In the genomic region with DNA sequence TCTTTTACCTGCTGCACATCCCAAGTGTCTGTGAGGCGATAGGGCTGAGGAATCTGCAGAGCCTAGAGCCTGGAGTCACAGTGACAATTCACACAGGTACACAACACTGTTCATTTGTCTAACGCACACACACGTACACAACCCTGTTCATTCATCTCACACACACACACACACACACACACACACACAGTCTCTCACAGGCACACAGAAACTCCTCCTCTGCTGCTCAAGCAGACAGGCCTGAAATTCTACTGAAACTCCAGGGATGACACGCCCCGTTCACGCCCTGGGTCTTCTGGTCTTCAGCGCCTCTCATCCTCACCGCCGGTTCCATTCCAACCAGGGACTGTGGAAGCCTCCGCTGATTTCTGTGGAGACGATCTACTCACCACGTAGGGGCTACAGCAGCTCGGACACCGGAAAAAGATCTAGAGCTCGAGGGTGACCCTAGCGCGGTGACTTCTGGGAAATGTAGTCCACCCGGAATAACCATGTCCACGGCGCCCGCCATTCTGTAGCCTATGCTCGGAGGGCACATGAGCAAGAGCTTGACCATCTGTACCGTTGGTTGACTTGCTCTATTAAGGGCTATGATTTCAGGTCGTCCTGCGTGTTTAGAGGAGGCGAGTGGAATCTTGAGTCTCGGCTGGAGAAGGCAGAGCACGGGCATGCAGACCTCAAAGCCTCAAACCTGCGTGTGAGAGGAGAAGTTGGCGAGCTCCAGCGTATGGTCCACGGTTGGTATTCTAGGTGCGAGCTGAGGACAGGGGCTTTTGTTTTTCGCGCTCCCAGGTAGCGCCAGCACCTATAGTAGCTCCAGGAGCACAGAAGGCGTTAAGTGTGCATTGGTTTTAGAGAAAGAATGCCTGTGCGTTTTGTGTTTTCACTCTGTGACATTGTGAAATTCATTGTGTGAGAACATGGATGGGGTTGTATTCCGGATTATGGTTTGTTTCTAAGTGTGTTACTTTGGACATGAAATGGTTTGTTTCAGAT, we compare ENCODE assay signal across 8 cellular contexts. TPM values are rescaled to one million over a fixed set of nuclear protein-coding genes. Genes with fewer than 3 reads are reported as not detected.
DNase-seq lines count a peak whose midpoint lies in the region; ATAC-seq, FAIRE-seq and TF ChIP-seq lines count a peak whose summit lies in the region.

No MANE protein-coding gene starts in this region.

- peak; percentile 93 to 95 for ATAC-seq in activated CD4-positive, CD25-positive, alpha-beta regulatory T cell treated with anti-CD3 and anti-CD28 coated beads, Interleukin-2, amount 50 U/mL, for 24 hours
- ATAC-seq in GM18519 (IDR thresholded peaks at IDR 0.05; ENCODE audit: low FRiP score, unreplicated experiment): no peak

- no peaks in the 10 kb centered on the region; the same call in 1 of the 2 replicates for H3K9me2 ChIP-seq in MM.1S (replicated peaks; ENCODE audit: insufficient read depth, low read length)

- H3K4me3 ChIP-seq in AG04450 (ENCODE audit: low read depth, low read length) (peak overlapping the region; percentile 77), MM.1S (ENCODE audit: low read length) (peak overlapping the region; percentile 57), skin epidermis (peak overlapping the region; percentile 37 to 58 (median 43))

- no peaks in the 10 kb centered on the region for H3F3A ChIP-seq in MM.1S (ENCODE audit: insufficient read depth, low read length)

- no peaks in the 10 kb centered on the region for H4K20me1 ChIP-seq in MM.1S (ENCODE audit: insufficient read depth, low read length)

- DNase-seq in AG04450 (ENCODE audit: low read depth, low spot score) (peak; percentile 66), GM19239 (ENCODE audit: insufficient read length, low spot score) (peak; percentile 59), MM.1S (peak; percentile 67), cerebellar cortex (ENCODE audit: low spot score) (peak; percentile 89), inferior parietal cortex (ENCODE audit: extremely low spot score) (peak; percentile 92)

- no peaks in the 10 kb centered on the region for H3K4me1 ChIP-seq in MM.1S (ENCODE audit: low read length)

- H3K79me2 ChIP-seq in MM.1S (ENCODE audit: low read length): no peaks in the 10 kb centered on the region

- H3K9ac ChIP-seq in MM.1S (ENCODE audit: low read length): no peak overlapping the region

- POLR2A ChIA-PET in AG04450 (lab: Yijun Ruan, JAX): interaction anchor here (0.6 to 1.0 kb wide), 2 partner anchors 33 to 82 kb away, joined by 4 read pairs; partner anchors contain the start of gene ZNF45

- H3K27ac ChIP-seq in AG04450 (ENCODE audit: low read depth, low read length) (no peak overlapping the region), MM.1S (ENCODE audit: low read length) (no peak overlapping the region), skin epidermis (peak overlapping the region in 7 of 21 experiments; percentile 7 to 72 (median 47))

- CTCF ChIA-PET in AG04450 (lab: Charles Lee): interaction anchor here (0.6 kb wide), 1 partner anchor 22 kb away, joined by 3 read pairs; no protein-coding TSS in a partner anchor

- peaks cover 17% of the 10 kb centered on the region; the same call in 1 of the 2 replicates for H3K9me3 ChIP-seq in AG04450 (ENCODE audit: control insufficient read depth, insufficient read depth, low read length)
- H3K9me3 ChIP-seq in MM.1S (replicated peaks; ENCODE audit: insufficient read depth, low read length): no peaks in the 10 kb centered on the region

- FAIRE-seq in GM19239 (lab: Jason Lieb, UNC): peak; percentile 83

- H3K36me3 ChIP-seq in MM.1S (replicated peaks; ENCODE audit: insufficient read depth, low read length): no peaks in the 10 kb centered on the region

- H2AFZ ChIP-seq in MM.1S (ENCODE audit: low read length): peak overlapping the region; percentile 64

- TF ChIP-seq CTCF in AG04450 (IDR thresholded peaks at IDR 0.05; ENCODE audit: low read depth, low read length) (no peak), MM.1S (IDR thresholded peaks at IDR 0.05; ENCODE audit: low read length) (no peak)

- H3K4me2 ChIP-seq in MM.1S (ENCODE audit: low read depth, low read length): peak overlapping the region; percentile 56

- H3K27me3 ChIP-seq in AG04450 (ENCODE audit: control insufficient read depth, insufficient read depth, low read length): no peaks in the 10 kb centered on the region
- H3K27me3 ChIP-seq in MM.1S (replicated peaks; ENCODE audit: insufficient read depth, low read length): no peaks in the 10 kb centered on the region

RNA-seq across cellular contexts. Expression of gene ZNF404, which starts 17.9 kb away (rescaled TPM):
- 3.4 and 4.8 TPM in 2 replicates for polyA plus RNA-seq in AG04450 (2011; rRNA removed)
- polyA minus RNA-seq in AG04450 (2011; rRNA and poly(A)+ RNA removed): 0.32 and 1.3 TPM in 2 replicates

RNA-seq across cellular contexts. Expression of gene ZNF45, which starts 33.4 kb away (rescaled TPM):
- 12.0 and 16.1 TPM in 2 replicates for polyA plus RNA-seq in AG04450 (2011; rRNA removed)
- 17.1 and 22.2 TPM in 2 replicates for polyA minus RNA-seq in AG04450 (2011; rRNA and poly(A)+ RNA removed)

RNA-seq across cellular contexts. Expression of gene ZNF221, which starts 49.3 kb away (rescaled TPM):
- polyA plus RNA-seq in AG04450 (2011; rRNA removed): 2.5 and 3.0 TPM in 2 replicates
- 8.1 and 14.2 TPM in 2 replicates for polyA minus RNA-seq in AG04450 (2011; rRNA and poly(A)+ RNA removed)
